11 cellular contexts compared by ENCODE assay signal in the genomic region with DNA sequence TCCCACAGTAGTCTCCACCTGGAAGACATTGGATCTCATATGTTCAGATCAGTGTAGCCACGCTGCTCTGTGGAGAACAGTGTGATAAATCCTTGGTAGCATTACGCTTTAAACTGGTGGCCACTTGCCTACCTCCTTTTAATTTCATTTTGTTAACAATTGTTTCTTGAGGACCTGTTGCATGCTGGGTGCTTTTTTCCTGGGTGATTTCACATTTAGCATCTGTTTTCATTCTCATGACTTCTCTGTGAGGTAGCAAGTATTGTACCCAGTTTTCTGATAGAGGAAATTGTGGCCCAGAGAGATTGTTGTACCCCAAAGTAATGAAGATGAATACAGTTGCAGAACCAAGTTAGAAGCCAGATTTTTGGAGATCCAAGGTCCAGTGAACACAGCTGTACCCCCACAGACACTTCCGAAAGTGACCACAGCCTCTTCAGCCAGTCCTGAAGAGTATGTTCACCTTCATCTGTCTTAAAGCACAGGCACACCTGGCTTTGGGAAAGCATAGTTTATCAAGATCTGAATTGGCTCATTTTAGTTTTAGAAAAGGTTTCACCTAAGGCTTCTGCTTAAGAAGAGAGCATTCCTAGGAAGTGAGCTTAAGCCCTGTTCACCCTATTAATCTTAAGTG.
DNase-seq lines count a peak whose midpoint lies in the region; ATAC-seq and TF ChIP-seq lines count a peak whose summit lies in the region.
"Had no signal": no experiment of that assay in that cellular context is flagged by ENCODE, and none has a peak within 500 bp of the region (broad histone marks: within the 10 kb centered on the region; RNA-seq: fewer than 3 reads in every experiment).

No MANE protein-coding gene starts in this region.

- CTCF ChIA-PET in CD8-positive, alpha-beta memory T cell (lab: Charles Lee) = interaction anchor here (1.1 to 4.0 kb wide), 6 partner anchors 24 to 169 kb away, joined by 3 to 47 read pairs (median 6); a partner anchor contains a TSS

- H3K4me1 Mint-ChIP-seq in CD8-positive, alpha-beta memory T cell = peaks cover 72 to 84% (median 83%) of the 10 kb centered on the region in 3 donors

- peak overlapping the region; percentile 58 for H3K9ac ChIP-seq in Loucy (ENCODE audit: low read depth, low read length, poor library complexity, severe bottlenecking)
- H3K9ac ChIP-seq in mucosa of rectum (ENCODE audit: low read depth in 1 of 2, low read length in 2 of 2) = peak overlapping the region; percentile 26 to 56

- H4K20me1 ChIP-seq in Loucy (ENCODE audit: insufficient read depth, low read length, poor library complexity, severe bottlenecking) = no peaks in the 10 kb centered on the region

- ATAC-seq in GM19467 (IDR thresholded peaks at IDR 0.05; ENCODE audit: unreplicated experiment) (peak; percentile 26), left ventricle myocardium superior (no peak)
- ATAC-seq: GM23338 had no signal

- peak overlapping the region; percentile 84 to 98 (median 94) for H3K27ac Mint-ChIP-seq in CD8-positive, alpha-beta memory T cell
- H3K27ac Mint-ChIP-seq: GM23338 had no signal

- no peaks in the 10 kb centered on the region for H3K27me3 Mint-ChIP-seq in CD8-positive, alpha-beta memory T cell

- no peaks in the 10 kb centered on the region for H3K9me2 ChIP-seq in Loucy (replicated peaks; ENCODE audit: low read depth, low read length)

- no peaks in the 10 kb centered on the region for H3K27me3 ChIP-seq in CD8-positive, alpha-beta memory T cell (ENCODE audit: insufficient read depth, low read length, poor library complexity, severe bottlenecking)
- H3K27me3 ChIP-seq in Loucy (ENCODE audit: insufficient read depth, low read length, poor library complexity, severe bottlenecking) = no peaks in the 10 kb centered on the region
- H3K27me3 ChIP-seq in mucosa of rectum (ENCODE audit: control insufficient read depth in 2 of 2, insufficient read depth in 2 of 2, low read length in 2 of 2) = no peaks in the 10 kb centered on the region

- H3K4me1 ChIP-seq in CD8-positive, alpha-beta memory T cell (ENCODE audit: insufficient read depth, low read length) = peaks cover 52% of the 10 kb centered on the region
- peaks cover 54% of the 10 kb centered on the region for H3K4me1 ChIP-seq in Loucy (ENCODE audit: insufficient read depth, low read length, poor library complexity, severe bottlenecking)
- H3K4me1 ChIP-seq in mucosa of rectum (ENCODE audit: control insufficient read depth in 2 of 2, insufficient read depth in 2 of 2, low read length in 2 of 2) = peaks cover 34 to 48% of the 10 kb centered on the region in 2 donors

- H3K79me2 ChIP-seq in Loucy (ENCODE audit: insufficient read depth, low read length) = peaks cover 63% of the 10 kb centered on the region

- H3K36me3 ChIP-seq in CD8-positive, alpha-beta memory T cell (ENCODE audit: insufficient read depth, low read length) = no peaks in the 10 kb centered on the region
- H3K36me3 ChIP-seq in Loucy (ENCODE audit: insufficient read depth, low read length) (no peaks in the 10 kb centered on the region), mucosa of rectum (ENCODE audit: control insufficient read depth in 2 of 2, insufficient read depth in 2 of 2, low read length in 2 of 2) (no peaks in the 10 kb centered on the region)

- POLR2A ChIA-PET in CD8-positive, alpha-beta memory T cell (lab: Charles Lee) = interaction anchor here (0.8 to 2.4 kb wide), 4 partner anchors 20 to 222 kb away, joined by 4 to 29 read pairs (median 4); a partner anchor contains a TSS

- no peak overlapping the region for H2AFZ ChIP-seq in Loucy (ENCODE audit: low read length)
- H2AFZ ChIP-seq: GM23338 had no signal

- peaks cover 0 to 9% (median 4%) of the 10 kb centered on the region in 3 donors for H3K36me3 Mint-ChIP-seq in CD8-positive, alpha-beta memory T cell

- H3K4me3 Mint-ChIP-seq in CD8-positive, alpha-beta memory T cell = peak overlapping the region; percentile 17 to 82 (median 76)
- H3K4me3 Mint-ChIP-seq: GM23338 had no signal

- no peaks in the 10 kb centered on the region for H3K9me3 ChIP-seq in CD8-positive, alpha-beta memory T cell (ENCODE audit: low read length)
- no peaks in the 10 kb centered on the region for H3K9me3 ChIP-seq in Loucy (ENCODE audit: insufficient read depth, low read depth, low read length)
- no peaks in the 10 kb centered on the region for H3K9me3 ChIP-seq in mucosa of rectum (ENCODE audit: control insufficient read depth in 2 of 2, low read length in 2 of 2)

- H3K4me2 ChIP-seq in Loucy (ENCODE audit: low read depth, low read length, poor library complexity, severe bottlenecking) = peak overlapping the region; percentile 71
- H3K4me2 ChIP-seq: GM23338 had no signal

- intact Hi-C loops in left ventricle myocardium superior (cut with micrococcal nuclease) = no loop called here

- H3F3A ChIP-seq in Loucy (ENCODE audit: low read depth) = peaks cover 14% of the 10 kb centered on the region

- H3K4me3 ChIP-seq in CD8-positive, alpha-beta memory T cell (ENCODE audit: low read length) = no peak overlapping the region
- H3K4me3 ChIP-seq in Loucy (ENCODE audit: low read length, poor library complexity, severe bottlenecking) (peak overlapping the region; percentile 59), mucosa of rectum (ENCODE audit: low read length in 2 of 2) (peak overlapping the region; percentile 58 to 66)
- H3K4me3 ChIP-seq: GM23338 had no signal

- peak overlapping the region; percentile 54 for H3K27ac ChIP-seq in CD8-positive, alpha-beta memory T cell (ENCODE audit: low read depth, low read length)
- H3K27ac ChIP-seq in mucosa of rectum (ENCODE audit: low read depth in 2 of 2, low read length in 2 of 2) = peak overlapping the region; percentile 78 to 79

- no peaks in the 10 kb centered on the region for H3K9me3 Mint-ChIP-seq in CD8-positive, alpha-beta memory T cell

- no peak for TF ChIP-seq CTCF in Loucy (conservative IDR thresholded peaks at IDR 0.05; ENCODE audit: low read length)

- DNase-seq in CD8-positive, alpha-beta memory T cell = no peak
- DNase-seq in activated effector memory CD4-positive, alpha-beta T cell treated with Interleukin-2 at 50 U/mL for 16 hours = no peak
- DNase-seq in left ventricle myocardium superior = no peak
- no peak for DNase-seq in DMS 273 treated with DMSO at 0.1 percent for 48 hours (lab: John Stamatoyannopoulos, UW)
- no peak for DNase-seq in cerebellar nuclear complex (lab: John Stamatoyannopoulos, UW)
- DNase-seq: left cardiac atrium, SHP77 had no signal
